25 cellular contexts compared by ENCODE assay signal in genomic region chr2:192043216-192043870, GRCh38.
A peak's percentile ranks its signal among the peaks of the same experiment; 100 is the strongest.
DNase-seq lines count a peak whose midpoint lies in the region; ATAC-seq and TF ChIP-seq lines count a peak whose summit lies in the region.
"Had no signal": no experiment of that assay in that cellular context is flagged by ENCODE, and none has a peak within 500 bp of the region (broad histone marks: within the 10 kb centered on the region; RNA-seq: fewer than 3 reads in every experiment).

No MANE protein-coding gene starts in this region.

- no peaks in the 10 kb centered on the region for H3K9me3 Mint-ChIP-seq in HFFc6
- H3K9me3 Mint-ChIP-seq: CD4-positive, alpha-beta T cell; CD8-positive, alpha-beta T cell had no signal

- no peak overlapping the region for H3K4me3 ChIP-seq in HEK293 (ENCODE audit: low read depth, low read length)
- H3K4me3 ChIP-seq in retinal pigment epithelial cell (ENCODE audit: low read length), result no peak overlapping the region
- H3K4me3 ChIP-seq in effector memory CD4-positive, alpha-beta T cell (ENCODE audit: insufficient read depth, low read depth, low read length, poor library complexity, severe bottlenecking), result no peak overlapping the region
- H3K4me3 ChIP-seq: A549; BLaER1 treated with 17β-estradiol and CSF1 and Interleukin-3, amounts not matched to agents 10 nM and 100 nM; GM12878 had no signal

- H3K9me3 ChIP-seq in HEK293 (ENCODE audit: control insufficient read depth, insufficient read depth, low read depth, low read length), result no peaks in the 10 kb centered on the region
- H3K9me3 ChIP-seq in effector memory CD4-positive, alpha-beta T cell (ENCODE audit: control insufficient read depth, low read length), result no peaks in the 10 kb centered on the region
- H3K9me3 ChIP-seq: A549; BLaER1 treated with 17β-estradiol and CSF1 and Interleukin-3, amounts not matched to agents 10 nM and 100 nM had no signal

- H3K4me3 Mint-ChIP-seq in HFFc6, result no peak overlapping the region
- H3K4me3 Mint-ChIP-seq: B cell; CD4-positive, alpha-beta T cell; CD8-positive, alpha-beta T cell had no signal

- H3K27ac Mint-ChIP-seq in HFFc6, result no peak overlapping the region
- H3K27ac Mint-ChIP-seq: B cell; CD4-positive, alpha-beta T cell; CD8-positive, alpha-beta T cell had no signal

- DNase-seq in SK-N-DZ (ENCODE audit: low spot score) (peak; percentile 63), retinal pigment epithelial cell (ENCODE audit: low read depth) (peak; percentile 24), NCI-H526 (lab: John Stamatoyannopoulos, UW) (no peak), Right ventricle myocardium inferior (ENCODE audit: missing footprints) (no peak), HFFc6 (no peak)
- no peak for DNase-seq in effector memory CD4-positive, alpha-beta T cell
- DNase-seq: AML-193; CD4-positive, alpha-beta T cell; CD8-positive, alpha-beta T cell; COR-L47; DMS 273 treated with DMSO at 0.1 percent for 48 hours; DMS153; DMS53; DMS79; DND-41; EL; GDM1 had no signal

- H3K36me3 Mint-ChIP-seq in HFFc6 (ENCODE audit: low read depth), result no peaks in the 10 kb centered on the region
- H3K36me3 Mint-ChIP-seq: CD8-positive, alpha-beta T cell had no signal

- no peaks in the 10 kb centered on the region for H3K27me3 ChIP-seq in effector memory CD4-positive, alpha-beta T cell (replicated peaks; ENCODE audit: control insufficient read depth, insufficient read depth, low read length, poor library complexity, severe bottlenecking)
- H3K27me3 ChIP-seq: BLaER1 treated with 17β-estradiol and CSF1 and Interleukin-3, amounts not matched to agents 10 nM and 100 nM had no signal

- ATAC-seq in esophagus mucosa, result peak; percentile 13
- no peak for ATAC-seq in Right ventricle myocardium inferior
- ATAC-seq: A549; CD8-positive, alpha-beta T cell; GM12878 had no signal

- H3K27me3 Mint-ChIP-seq in HFFc6 (ENCODE audit: insufficient read depth), result peaks cover 2% of the 10 kb centered on the region; the same call in 1 of the 2 replicates
- H3K27me3 Mint-ChIP-seq: B cell; CD4-positive, alpha-beta T cell had no signal

- CTCF ChIA-PET in HEK293 (lab: Yijun Ruan, JAX), result interaction anchor here (0.6 to 1.0 kb wide), 3 partner anchors 9 to 119 kb away, joined by 3 to 5 read pairs (median 5); no protein-coding TSS in a partner anchor

- no peaks in the 10 kb centered on the region for H3K4me1 ChIP-seq in HEK293 (ENCODE audit: control insufficient read depth, insufficient read depth, low read length)
- H3K4me1 ChIP-seq in effector memory CD4-positive, alpha-beta T cell (ENCODE audit: control insufficient read depth, insufficient read depth, low read length, poor library complexity, severe bottlenecking), result no peaks in the 10 kb centered on the region
- H3K4me1 ChIP-seq: A549; BLaER1 treated with 17β-estradiol and CSF1 and Interleukin-3, amounts not matched to agents 10 nM and 100 nM had no signal

- TF ChIP-seq CTCF in HEK293 (tag by site-specific recombination; IDR thresholded peaks at IDR 0.05), result no peak
- TF ChIP-seq CTCF in retinal pigment epithelial cell (conservative IDR thresholded peaks at IDR 0.05; ENCODE audit: low read depth, low read length), result no peak
- no peak for TF ChIP-seq CTCF in HFFc6 (IDR thresholded peaks at IDR 0.05)

- no peak overlapping the region for H3K27ac ChIP-seq in HEK293 (ENCODE audit: extremely low read depth, low read depth, low read length)
- no peak overlapping the region for H3K27ac ChIP-seq in effector memory CD4-positive, alpha-beta T cell (ENCODE audit: insufficient read depth, low read length, poor library complexity, severe bottlenecking)
- H3K27ac ChIP-seq: 22Rv1; A549; BLaER1 treated with 17β-estradiol and CSF1 and Interleukin-3, amounts not matched to agents 10 nM and 100 nM; C4-2B had no signal

- H3K36me3 ChIP-seq in HEK293 (ENCODE audit: control insufficient read depth in 2 of 2, insufficient read depth in 1 of 2, low read length in 2 of 2), result no peaks in the 10 kb centered on the region
- no peaks in the 10 kb centered on the region for H3K36me3 ChIP-seq in effector memory CD4-positive, alpha-beta T cell (ENCODE audit: control insufficient read depth, insufficient read depth, low read length)
- H3K36me3 ChIP-seq: BLaER1 treated with 17β-estradiol and CSF1 and Interleukin-3, amounts not matched to agents 10 nM and 100 nM had no signal

- intact Hi-C loops in Right ventricle myocardium inferior (cut with DNase I), result no loop called here

- POLR2A ChIA-PET in HEK293 (lab: Yijun Ruan, JAX), result no interaction called here

- no peaks in the 10 kb centered on the region for H3K4me1 Mint-ChIP-seq in HFFc6 (ENCODE audit: low read depth)
- H3K4me1 Mint-ChIP-seq: B cell had no signal

TF ChIP-seq in HEK293, 187 proteins besides CTCF, POLR2A, EP300 and RAD21:
- TF ChIP-seq ZNF629 (tag by site-specific recombination; IDR thresholded peaks at IDR 0.05) (no peak), ZNF133 (tag by site-specific recombination; IDR thresholded peaks at IDR 0.05) (peak; percentile 56; the same call in 1 of the 2 replicates)

Comparison
In these comparisons a context has a peak if more than half of its experiments do, and no peak if none do; other contexts are left out.
1. DNase-seq: peak in SK-N-DZ (single experiment) and retinal pigment epithelial cell (single experiment); none in NCI-H526 (0 of 2), Right ventricle myocardium inferior (single experiment), effector memory CD4-positive, alpha-beta T cell (0 of 3) and HFFc6 (single experiment).